Comparison of ENCODE assay signal across 8 cellular contexts in genomic region chr5:154754460-154755360, GRCh38.
DNase-seq lines count a peak whose midpoint lies in the region; ATAC-seq lines count a peak whose summit lies in the region.

No MANE protein-coding gene starts in this region.

- peak; percentile 88 for ATAC-seq in HG03457 (IDR thresholded peaks at IDR 0.05; ENCODE audit: unreplicated experiment)

- peak overlapping the region; percentile 89 for H3K27ac ChIP-seq in cingulate gyrus (ENCODE audit: low read depth, low read length)

- DNase-seq in C1 segment of cervical spinal cord (lab: John Stamatoyannopoulos, UW) (peak; percentile 79 to 98 (median 96)), GM19240 (ENCODE audit: insufficient read length, low spot score) (peak; percentile 96), NCI-H510A treated with DMSO at 0.1 percent for 48 hours (lab: John Stamatoyannopoulos, UW) (peak; percentile 94), kidney tubule cell (ENCODE audit: low spot score) (peak; percentile 99)
- peak; percentile 100 for DNase-seq in activated CD4-positive, alpha-beta T cell treated with anti-CD3 and anti-CD28 coated beads for 4 hours
- DNase-seq in stimulated activated CD4-positive, alpha-beta T cell treated with anti-CD3 and anti-CD28 coated beads, Interleukin-1b, Interleukin-23, amount 100 ng/mL, for 1 hour (ENCODE audit: low read depth in 2 of 2): peak; percentile 98 to 99

Comparison
In these comparisons a context has a peak if more than half of its experiments do, and no peak if none do; other contexts are left out.
1. Peak in every context shown above with its lines: DNase-seq, ATAC-seq and H3K27ac ChIP-seq.